In the genomic region with DNA sequence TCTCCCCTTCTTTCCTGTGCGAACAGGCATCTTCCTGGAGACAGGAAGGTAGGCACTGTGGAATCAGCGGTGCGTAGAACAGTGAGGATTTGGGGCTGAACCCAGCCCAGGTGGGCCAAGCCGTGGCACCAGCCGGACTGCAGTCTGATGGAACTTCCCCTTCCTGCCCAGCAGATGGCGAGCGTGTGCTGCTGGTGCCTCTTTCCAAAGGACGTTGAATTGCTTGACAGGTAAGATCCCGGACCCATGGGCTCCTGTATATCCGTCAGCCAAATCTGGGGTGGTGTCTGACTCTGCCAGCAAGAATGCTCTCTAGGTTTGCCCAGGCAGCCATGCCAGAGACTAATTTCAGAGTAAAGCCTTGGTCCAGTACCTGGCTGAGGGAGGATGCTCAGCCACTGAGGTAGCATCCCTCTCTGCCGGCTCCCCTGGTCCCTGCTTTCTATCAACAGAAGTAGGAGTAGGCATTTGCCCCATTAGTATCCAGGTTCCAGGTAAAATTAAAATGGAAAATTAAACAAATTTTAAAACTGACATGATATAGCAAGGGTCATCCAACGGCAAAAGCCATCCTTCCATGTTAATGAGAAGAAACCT, we compare ENCODE assay signal across 9 cellular contexts. TPM values are rescaled to one million over a fixed set of nuclear protein-coding genes. Genes with fewer than 3 reads are reported as not detected.
DNase-seq lines count a peak whose midpoint lies in the region; ATAC-seq and TF ChIP-seq lines count a peak whose summit lies in the region.
"Had no signal": no experiment of that assay in that cellular context is flagged by ENCODE, and none has a peak within 500 bp of the region (broad histone marks: within the 10 kb centered on the region; RNA-seq: fewer than 3 reads in every experiment).

No MANE protein-coding gene starts in this region.

- ATAC-seq in T-cell (replicated peaks in 1 of 4): peak in 2 of 4 experiments; percentile 44 to 51
- peak; percentile 78 to 88 (median 86) for ATAC-seq in right lobe of liver
- ATAC-seq in HG03439 (IDR thresholded peaks at IDR 0.05; ENCODE audit: unreplicated experiment): no peak

- peaks cover 17 to 32% of the 10 kb centered on the region in 2 donors for H3K27me3 Mint-ChIP-seq in T-cell

- H3K27me3 ChIP-seq in right lobe of liver: no peaks in the 10 kb centered on the region
- H3K27me3 ChIP-seq in transverse colon: peaks cover 6% of the 10 kb centered on the region
- H3K27me3 ChIP-seq: BLaER1 treated with 17β-estradiol and CSF1 and Interleukin-3, amounts not matched to agents 10 nM and 100 nM had no signal

- H3K4me1 ChIP-seq in right lobe of liver (no peaks in the 10 kb centered on the region), transverse colon (no peaks in the 10 kb centered on the region)

- H3K36me3 Mint-ChIP-seq in T-cell: no peaks in the 10 kb centered on the region

- H3K9me3 Mint-ChIP-seq in T-cell: no peaks in the 10 kb centered on the region

- peaks cover 0 to 5% (median 0%) of the 10 kb centered on the region in 3 donors for H3K4me1 Mint-ChIP-seq in T-cell

- H3K36me3 ChIP-seq in right lobe of liver (no peaks in the 10 kb centered on the region), transverse colon (no peaks in the 10 kb centered on the region)
- H3K36me3 ChIP-seq: BLaER1 treated with 17β-estradiol and CSF1 and Interleukin-3, amounts not matched to agents 10 nM and 100 nM had no signal

- H3K27ac ChIP-seq in right lobe of liver: no peak overlapping the region
- H3K27ac ChIP-seq in transverse colon: no peak overlapping the region
- H3K27ac ChIP-seq: BLaER1 treated with 17β-estradiol and CSF1 and Interleukin-3, amounts not matched to agents 10 nM and 100 nM had no signal

- H3K4me3 ChIP-seq in choroid plexus epithelial cell (ENCODE audit: low read depth, low read length) (no peak overlapping the region), right lobe of liver (no peak overlapping the region), transverse colon (no peak overlapping the region)
- H3K4me3 ChIP-seq: BLaER1 treated with 17β-estradiol and CSF1 and Interleukin-3, amounts not matched to agents 10 nM and 100 nM had no signal

- DNase-seq in NCI-H1436 (lab: John Stamatoyannopoulos, UW): peak; percentile 21
- DNase-seq in NCI-H1436 treated with DMSO at 0.1 percent for 48 hours (lab: John Stamatoyannopoulos, UW): no peak
- DNase-seq in LoVo (ENCODE audit: low spot score): peak; percentile 69
- DNase-seq in T-cell: peak in 19 of 34 experiments; percentile 3 to 25 (median 10)
- peak; percentile 57 for DNase-seq in choroid plexus epithelial cell (ENCODE audit: low read depth)
- DNase-seq in right lobe of liver: peak in 2 of 3 donors; percentile 35 to 54
- peak; percentile 36 for DNase-seq in transverse colon

- 10% methylated on average over 10 of the region's 12 CpGs for WGBS in right lobe of liver (ENCODE audit: insufficient coverage, low coverage, low lambda C conversion rate, missing lambda C conversion rate)
- 18 to 40% methylated on average over 3 to 12 of the region's 12 CpGs for WGBS in transverse colon (ENCODE audit: low coverage in 1 of 2), 2 donors

- intact Hi-C loops in right lobe of liver (cut with DNase I): loop anchor here in 1 of 2 donors (5.0 kb wide), 1 partner anchor 65 kb away; no protein-coding TSS in a partner anchor
- intact Hi-C loops in transverse colon (cut with DNase I; ENCODE audit: low total_unique reads): no loop called here

- CTCF ChIA-PET in T-cell (lab: Charles Lee): interaction anchor here (0.9 to 1.2 kb wide), 4 partner anchors 9 to 62 kb away, joined by 3 to 5 read pairs (median 3); no protein-coding TSS in a partner anchor

- TF ChIP-seq POLR2A in right lobe of liver (IDR thresholded peaks at IDR 0.05) (no peak), transverse colon (IDR thresholded peaks at IDR 0.05) (no peak)

- H3K27ac Mint-ChIP-seq in T-cell: no peak overlapping the region

- H3K4me3 Mint-ChIP-seq in T-cell: no peak overlapping the region

- POLR2A ChIA-PET in T-cell (lab: Charles Lee): interaction anchor here in 1 of 2 donors (0.5 kb wide), 1 partner anchor 82 kb away, joined by 3 read pairs; no protein-coding TSS in a partner anchor

- TF ChIP-seq CTCF in choroid plexus epithelial cell (conservative IDR thresholded peaks at IDR 0.05; ENCODE audit: low read depth, low read length): peak; percentile 89
- TF ChIP-seq CTCF in right lobe of liver (IDR thresholded peaks at IDR 0.05): peak; percentile 69 to 92 (median 86)
- peak; percentile 78 to 89 (median 86) for TF ChIP-seq CTCF in transverse colon (IDR thresholded peaks at IDR 0.05)

- in situ Hi-C loops in transverse colon (cut with MboI; ENCODE audit: low pct_ligation_motif_present in 1 of 4, low pct_unique_long_range_greater_than_20kb in 1 of 4, low sequenced_read_pairs in 3 of 4): loop anchor here in 3 of 4 donors (5.0 to 10.0 kb wide), 2 partner anchors 62 to 65 kb away; no protein-coding TSS in a partner anchor

- TF ChIP-seq EP300 in transverse colon (IDR thresholded peaks at IDR 0.05; ENCODE audit: low read depth): no peak

- H3K9me3 ChIP-seq in right lobe of liver: no peaks in the 10 kb centered on the region
- no peaks in the 10 kb centered on the region for H3K9me3 ChIP-seq in transverse colon
- H3K9me3 ChIP-seq: BLaER1 treated with 17β-estradiol and CSF1 and Interleukin-3, amounts not matched to agents 10 nM and 100 nM had no signal

RNA-seq across cellular contexts. Expression of gene KCNA5, which starts 21.1 kb away (rescaled TPM):
- total RNA-seq in T-cell (not detected), right lobe of liver (under 1 TPM in 2 of 6 experiments, not detected in 4; 0.09 to 0.25 TPM), transverse colon (1 to 10 TPM in 3 of 4 donors, under 1 TPM in 1; 0.60 to 3.7 (median 2.0) TPM)
